Comparison of ENCODE assay signal across 13 cellular contexts in genomic region chr14:65303185-65303901, GRCh38.
DNase-seq lines count a peak whose midpoint lies in the region; ATAC-seq and TF ChIP-seq lines count a peak whose summit lies in the region.
"Had no signal": no experiment of that assay in that cellular context is flagged by ENCODE, and none has a peak within 500 bp of the region (broad histone marks: within the 10 kb centered on the region; RNA-seq: fewer than 3 reads in every experiment).

No MANE protein-coding gene starts in this region.

- POLR2A ChIA-PET in naive thymus-derived CD8-positive, alpha-beta T cell (lab: Charles Lee): interaction anchor here (1.2 to 5.2 kb wide), 3 partner anchors 14 to 109 kb away, joined by 3 to 37 read pairs (median 5); partner anchors contain the start of gene FUT8

- DNase-seq in Calu3 (peak; percentile 54), astrocyte of the hippocampus (ENCODE audit: low read depth, low spot score) (peak; percentile 23), NCI-H2227 (lab: John Stamatoyannopoulos, UW; ENCODE audit: unreplicated experiment) (no peak), globus pallidus (ENCODE audit: low spot score) (no peak), RKO (ENCODE audit: low spot score) (no peak)
- DNase-seq in naive thymus-derived CD8-positive, alpha-beta T cell: no peak
- DNase-seq: GF-D8, NCI-H1436 treated with DMSO at 0.1 percent for 48 hours, SW 1271, uterus had no signal

- ATAC-seq in HG02973 (IDR thresholded peaks at IDR 0.05; ENCODE audit: unreplicated experiment): peak; percentile 7
- ATAC-seq in naive thymus-derived CD8-positive, alpha-beta T cell: no peak
- no peak for ATAC-seq in HG02623 (IDR thresholded peaks at IDR 0.05; ENCODE audit: unreplicated experiment)

- no peaks in the 10 kb centered on the region for H3K9me3 Mint-ChIP-seq in Calu3 (ENCODE audit: low read depth, unreplicated experiment)
- H3K9me3 Mint-ChIP-seq in naive thymus-derived CD8-positive, alpha-beta T cell: no peaks in the 10 kb centered on the region
- H3K9me3 Mint-ChIP-seq: activated naive CD4-positive, alpha-beta T cell treated with anti-CD3 and anti-CD28 coated beads, Interleukin-2, amount 50 U/mL, for 24 hours had no signal

- H3K27ac Mint-ChIP-seq in Calu3 (ENCODE audit: unreplicated experiment): peak overlapping the region; percentile 75
- peak overlapping the region in 8 of 10 donors; percentile 29 to 81 (median 64) for H3K27ac Mint-ChIP-seq in naive thymus-derived CD8-positive, alpha-beta T cell

- BruUV-seq in Calu3 (replicated peaks; lab: Mats Ljungman, UMichigan): TSS peak; percentile 50

- CTCF ChIA-PET in Calu3 (lab: Charles Lee): interaction anchor here (0.8 to 1.8 kb wide), 7 partner anchors 9 to 126 kb away, joined by 3 to 4 read pairs (median 3); partner anchors contain the start of gene FUT8

- no peak overlapping the region for H3K4me3 Mint-ChIP-seq in Calu3 (ENCODE audit: low read depth, unreplicated experiment)
- peak overlapping the region in 3 of 10 donors; percentile 41 to 56 (median 48) for H3K4me3 Mint-ChIP-seq in naive thymus-derived CD8-positive, alpha-beta T cell
- H3K4me3 Mint-ChIP-seq: activated naive CD4-positive, alpha-beta T cell treated with anti-CD3 and anti-CD28 coated beads, Interleukin-2, amount 50 U/mL, for 24 hours had no signal

- peaks cover 13% of the 10 kb centered on the region for H3K36me3 Mint-ChIP-seq in Calu3 (ENCODE audit: insufficient read depth, unreplicated experiment)
- no peaks in the 10 kb centered on the region for H3K36me3 Mint-ChIP-seq in naive thymus-derived CD8-positive, alpha-beta T cell
- H3K36me3 Mint-ChIP-seq: activated naive CD4-positive, alpha-beta T cell treated with anti-CD3 and anti-CD28 coated beads, Interleukin-2, amount 50 U/mL, for 24 hours had no signal

- intact Hi-C loops in Calu3 (cut with micrococcal nuclease; ENCODE audit: unreplicated experiment): loop anchor here (2.0 to 5.0 kb wide), 3 partner anchors 53 to 126 kb away; no protein-coding TSS in a partner anchor

- H3K27me3 Mint-ChIP-seq in Calu3 (ENCODE audit: unreplicated experiment): no peaks in the 10 kb centered on the region
- no peaks in the 10 kb centered on the region for H3K27me3 Mint-ChIP-seq in naive thymus-derived CD8-positive, alpha-beta T cell
- H3K27me3 Mint-ChIP-seq: activated naive CD4-positive, alpha-beta T cell treated with anti-CD3 and anti-CD28 coated beads, Interleukin-2, amount 50 U/mL, for 24 hours had no signal

- peaks cover 57% of the 10 kb centered on the region for H3K4me1 Mint-ChIP-seq in Calu3 (ENCODE audit: low read depth, unreplicated experiment)
- peaks cover 30 to 62% (median 58%) of the 10 kb centered on the region in 4 donors for H3K4me1 Mint-ChIP-seq in naive thymus-derived CD8-positive, alpha-beta T cell

- no peak for TF ChIP-seq CTCF in Calu3 (IDR thresholded peaks at IDR 0.05; ENCODE audit: unreplicated experiment)

Comparison
In these comparisons a context has a peak if more than half of its experiments do, and no peak if none do; other contexts are left out.
1. DNase-seq: peak in Calu3 (single experiment) and astrocyte of the hippocampus (single experiment); none in naive thymus-derived CD8-positive, alpha-beta T cell (0 of 10), NCI-H2227 (single experiment), globus pallidus (single experiment) and RKO (single experiment).